In genomic region chr20:58192567-58192966, GRCh38 we compare ENCODE assay signal across 9 cellular contexts. TPM values are rescaled to one million over a fixed set of nuclear protein-coding genes. Genes with fewer than 3 reads are reported as not detected.
A peak's percentile ranks its signal among the peaks of the same experiment; 100 is the strongest.
DNase-seq lines count a peak whose midpoint lies in the region; ATAC-seq and TF ChIP-seq lines count a peak whose summit lies in the region.
"Had no signal": no experiment of that assay in that cellular context is flagged by ENCODE, and none has a peak within 500 bp of the region (broad histone marks: within the 10 kb centered on the region; RNA-seq: fewer than 3 reads in every experiment).

No MANE protein-coding gene starts in this region.

- H2AK5ac ChIP-seq in IMR-90 (ENCODE audit: low read depth, low read length): no peak overlapping the region

- H3K27ac ChIP-seq in IMR-90 (ENCODE audit: insufficient read depth, low read length): no peak overlapping the region
- no peak overlapping the region for H3K27ac ChIP-seq in lower lobe of right lung
- H3K27ac ChIP-seq in aorta (ENCODE audit: low read depth in 1 of 2, low read length in 2 of 2): no peak overlapping the region
- H3K27ac ChIP-seq: SJCRH30 had no signal

- no peak overlapping the region for H3K23ac ChIP-seq in IMR-90 (ENCODE audit: low read depth, low read length)

- no peak overlapping the region for H3K4me2 ChIP-seq in IMR-90 (ENCODE audit: low read depth, low read length)

- H3K4me3 Mint-ChIP-seq in activated T-helper 2 cell treated with anti-CD3 and anti-CD28 coated beads, Interferon-gamma antibody, Interleukin-2, Interleukin-4, amounts not matched to agents 10 μg/mL and 5 μg/mL and 100 μg/mL, durations not matched to agents 14 hours and 24 hours and 36 hours (ENCODE audit: low read depth): no peak overlapping the region

- 40% methylated on average over 1 of the region's 5 CpGs; no CpG with 5 or more reads in 1 of the 2 experiments for WGBS in IMR-90 (ENCODE audit: extremely low coverage in 2 of 2, insufficient read length in 1 of 2), 2 experiments
- 49 to 51% methylated on average over 5 of the region's 5 CpGs for WGBS in aorta, 2 donors

- no peak for DNase-seq in AG10803 (ENCODE audit: low read depth)
- no peak for DNase-seq in IMR-90
- DNase-seq in activated T-helper 2 cell treated with anti-CD3 and anti-CD28 coated beads, Interferon-gamma antibody, Interleukin-2, Interleukin-4, amounts not matched to agents 10 μg/mL and 5 μg/mL and 100 μg/mL, durations not matched to agents 14 hours and 24 hours and 36 hours (ENCODE audit: low spot score): peak; percentile 14
- no peak for DNase-seq in lower lobe of right lung
- DNase-seq in NCI-H526 treated with DMSO at 0.1 percent for 48 hours (lab: John Stamatoyannopoulos, UW): no peak
- no peak for DNase-seq in NCI-H446 treated with DMSO at 0.1 percent for 48 hours (lab: John Stamatoyannopoulos, UW)
- DNase-seq in aorta: no peak

- H3K27me3 Mint-ChIP-seq in activated T-helper 2 cell treated with anti-CD3 and anti-CD28 coated beads, Interferon-gamma antibody, Interleukin-2, Interleukin-4, amounts not matched to agents 10 μg/mL and 5 μg/mL and 100 μg/mL, durations not matched to agents 14 hours and 24 hours and 36 hours (ENCODE audit: low read depth): peaks cover 3% of the 10 kb centered on the region

- in situ Hi-C loops in IMR-90 (cut with MboI; ENCODE audit: low sequenced_read_pairs): no loop called here

- H3K27me3 ChIP-seq in IMR-90 (ENCODE audit: control insufficient read depth, insufficient read depth, low read length) (peaks cover 9% of the 10 kb centered on the region), lower lobe of right lung (ENCODE audit: low read depth) (peaks cover 24% of the 10 kb centered on the region), aorta (ENCODE audit: control insufficient read depth in 1 of 2, insufficient read depth in 2 of 2, low read length in 1 of 2) (no peaks in the 10 kb centered on the region)
- H3K27me3 ChIP-seq: SJCRH30 had no signal

- H3K9ac ChIP-seq in IMR-90 (ENCODE audit: low read depth, low read length): no peak overlapping the region

- H2BK120ac ChIP-seq in IMR-90 (ENCODE audit: low read depth, low read length): no peak overlapping the region

- H3K9me3 Mint-ChIP-seq in activated T-helper 2 cell treated with anti-CD3 and anti-CD28 coated beads, Interferon-gamma antibody, Interleukin-2, Interleukin-4, amounts not matched to agents 10 μg/mL and 5 μg/mL and 100 μg/mL, durations not matched to agents 14 hours and 24 hours and 36 hours: peaks cover 6% of the 10 kb centered on the region

- no peak overlapping the region for H2BK15ac ChIP-seq in IMR-90 (ENCODE audit: low read depth, low read length)

- intact Hi-C loops in IMR-90 (cut with micrococcal nuclease) (no loop called here), lower lobe of right lung (cut with DNase I) (no loop called here), aorta (cut with DNase I) (no loop called here)
- intact Hi-C loops in activated T-helper 2 cell treated with anti-CD3 and anti-CD28 coated beads, Interferon-gamma antibody, Interleukin-2, Interleukin-4, amounts not matched to agents 10 μg/mL and 5 μg/mL and 100 μg/mL, durations not matched to agents 14 hours and 24 hours and 36 hours (cut with micrococcal nuclease): loop anchor here (1.0 kb wide), 1 partner anchor 17 kb away; no protein-coding TSS in a partner anchor

- H3K79me1 ChIP-seq in IMR-90 (ENCODE audit: low read depth in 1 of 2, low read length in 2 of 2): no peaks in the 10 kb centered on the region

- H3K36me3 ChIP-seq in IMR-90 (ENCODE audit: control insufficient read depth, insufficient read depth, low read length) (no peaks in the 10 kb centered on the region), lower lobe of right lung (no peaks in the 10 kb centered on the region), aorta (ENCODE audit: control insufficient read depth in 1 of 2, insufficient read depth in 2 of 2, low read length in 1 of 2) (no peaks in the 10 kb centered on the region)
- H3K36me3 ChIP-seq: SJCRH30 had no signal

- H3K4me1 ChIP-seq in IMR-90 (ENCODE audit: control insufficient read depth, insufficient read depth, low read length) (no peaks in the 10 kb centered on the region), lower lobe of right lung (no peaks in the 10 kb centered on the region), aorta (ENCODE audit: control insufficient read depth in 1 of 2, insufficient read depth in 2 of 2, low read length in 2 of 2) (no peaks in the 10 kb centered on the region)
- H3K4me1 ChIP-seq: SJCRH30 had no signal

- H3K9me1 ChIP-seq in IMR-90 (ENCODE audit: insufficient read depth, low read length): no peaks in the 10 kb centered on the region

- peak; percentile 54 for TF ChIP-seq RAD21 in IMR-90 (IDR thresholded peaks at IDR 0.05; ENCODE audit: low read length)

- no peak overlapping the region for H3K14ac ChIP-seq in IMR-90 (replicated peaks; ENCODE audit: low read depth, low read length)

- POLR2A ChIA-PET in IMR-90 (lab: Charles Lee; ENCODE audit: unreplicated experiment): no interaction called here

- no peak overlapping the region for H2AK9ac ChIP-seq in IMR-90 (replicated peaks; ENCODE audit: low read depth, low read length, poor library complexity)

- TF ChIP-seq POLR2A in IMR-90 (IDR thresholded peaks at IDR 0.05; ENCODE audit: low read depth, low read length): no peak

- no peak overlapping the region for H3K4ac ChIP-seq in IMR-90 (ENCODE audit: low read depth, low read length)

- no peak overlapping the region for H3K18ac ChIP-seq in IMR-90 (ENCODE audit: low read depth, low read length)

- dilution Hi-C loops in IMR-90 (cut with HindIII; ENCODE audit: low sequenced_read_pairs, unreplicated experiment): no loop called here

- H4K91ac ChIP-seq in IMR-90 (ENCODE audit: insufficient read depth, low read depth, low read length): no peak overlapping the region

- no TSS peak for BruUV-seq in IMR-90 (replicated peaks; lab: Mats Ljungman, UMichigan)

- H3K36me3 Mint-ChIP-seq in activated T-helper 2 cell treated with anti-CD3 and anti-CD28 coated beads, Interferon-gamma antibody, Interleukin-2, Interleukin-4, amounts not matched to agents 10 μg/mL and 5 μg/mL and 100 μg/mL, durations not matched to agents 14 hours and 24 hours and 36 hours (ENCODE audit: low read depth): no peaks in the 10 kb centered on the region

- no peaks in the 10 kb centered on the region for H3K4me1 Mint-ChIP-seq in activated T-helper 2 cell treated with anti-CD3 and anti-CD28 coated beads, Interferon-gamma antibody, Interleukin-2, Interleukin-4, amounts not matched to agents 10 μg/mL and 5 μg/mL and 100 μg/mL, durations not matched to agents 14 hours and 24 hours and 36 hours (ENCODE audit: low read depth)

- H4K5ac ChIP-seq in IMR-90 (ENCODE audit: low read depth, low read length): no peak overlapping the region

- H3K56ac ChIP-seq in IMR-90 (ENCODE audit: extremely low read depth, insufficient read depth, low read length): no peak overlapping the region

- no peak overlapping the region for H4K8ac ChIP-seq in IMR-90 (ENCODE audit: low read depth in 2 of 2, low read length in 2 of 2)

- H3K4me3 ChIP-seq in AG10803 (ENCODE audit: low read length) (no peak overlapping the region), IMR-90 (ENCODE audit: insufficient read depth, low read depth, low read length) (no peak overlapping the region), lower lobe of right lung (no peak overlapping the region), aorta (ENCODE audit: low read length in 2 of 2) (no peak overlapping the region)
- H3K4me3 ChIP-seq: SJCRH30 had no signal

- H2BK20ac ChIP-seq in IMR-90 (ENCODE audit: low read depth, low read length): no peak overlapping the region

- peak; percentile 51 for TF ChIP-seq CTCF in AG10803 (conservative IDR thresholded peaks at IDR 0.05; ENCODE audit: low read length)
- peak; percentile 52 for TF ChIP-seq CTCF in IMR-90 (conservative IDR thresholded peaks at IDR 0.05; ENCODE audit: low read depth, low read length)
- TF ChIP-seq CTCF in lower lobe of right lung (IDR thresholded peaks at IDR 0.05): peak; percentile 65

- H4K20me1 ChIP-seq in IMR-90 (ENCODE audit: insufficient read depth, low read length): no peaks in the 10 kb centered on the region

- no peak for ATAC-seq in IMR-90 (ENCODE audit: low read depth)
- ATAC-seq in lower lobe of right lung: peak in 1 of 2 donors; percentile 32
- ATAC-seq in aorta (ENCODE audit: low FRiP score): no peak
- no peak for ATAC-seq in HG03565 (IDR thresholded peaks at IDR 0.05; ENCODE audit: unreplicated experiment)

- peaks cover 3% of the 10 kb centered on the region; the same call in 1 of the 2 replicates for H3K9me3 ChIP-seq in IMR-90 (ENCODE audit: control insufficient read depth, insufficient read depth, low read length)
- no peaks in the 10 kb centered on the region for H3K9me3 ChIP-seq in lower lobe of right lung
- no peaks in the 10 kb centered on the region for H3K9me3 ChIP-seq in aorta (ENCODE audit: control insufficient read depth, low read length)
- H3K9me3 ChIP-seq: SJCRH30 had no signal

- CTCF ChIA-PET in IMR-90 (lab: Yijun Ruan, JAX): interaction anchor here (0.6 to 1.3 kb wide), 3 partner anchors 13 to 370 kb away, joined by 3 to 6 read pairs (median 3); no protein-coding TSS in a partner anchor

- no peak overlapping the region for H3K27ac Mint-ChIP-seq in activated T-helper 2 cell treated with anti-CD3 and anti-CD28 coated beads, Interferon-gamma antibody, Interleukin-2, Interleukin-4, amounts not matched to agents 10 μg/mL and 5 μg/mL and 100 μg/mL, durations not matched to agents 14 hours and 24 hours and 36 hours

- H2AFZ ChIP-seq in IMR-90 (replicated peaks; ENCODE audit: low read length, poor library complexity): peak overlapping the region; percentile 2

- no peak overlapping the region for H2BK5ac ChIP-seq in IMR-90 (ENCODE audit: low read depth, low read length, poor library complexity, severe bottlenecking)

TF ChIP-seq in IMR-90, 13 proteins besides CTCF, POLR2A, EP300 and RAD21 (continues in another document):
- no peak for TF ChIP-seq MXI1 (IDR thresholded peaks at IDR 0.05; ENCODE audit: borderline replicate concordance, low read depth, low read length)
- TF ChIP-seq USF2 (IDR thresholded peaks at IDR 0.05; ENCODE audit: low read depth, low read length): no peak
- no peak for TF ChIP-seq MAFK (IDR thresholded peaks at IDR 0.05; ENCODE audit: low read depth, low read length)

RNA-seq across cellular contexts. Expression of gene ANKRD60, which starts 35.9 kb away (rescaled TPM):
- total RNA-seq in IMR-90 (2012; rRNA removed) (not detected in 2 replicates), lower lobe of right lung (not detected), aorta (not detected)
- polyA plus RNA-seq in IMR-90 (2012; rRNA removed) (not detected in 2 replicates), aorta (not detected)
- not detected in 2 replicates for polyA plus RNA-seq in IMR-90 (2012; cell fraction: cytosol; rRNA removed)
- not detected in 2 replicates for polyA plus RNA-seq in IMR-90 (2012; cell fraction: nucleus; rRNA removed; ENCODE audit: low replicate concordance)
- total RNA-seq in activated T-helper 2 cell treated with anti-CD3 and anti-CD28 coated beads, Interferon-gamma antibody, Interleukin-2, Interleukin-4, amounts not matched to agents 10 μg/mL and 5 μg/mL and 100 μg/mL, durations not matched to agents 14 hours and 24 hours and 36 hours: not detected in 2 replicates
- total RNA-seq: SJCRH30 had no signal
